In genomic region chr12:56404227-56404626, GRCh38 we compare ENCODE assay signal across 14 cellular contexts. TPM values are rescaled to one million over a fixed set of nuclear protein-coding genes. Genes with fewer than 3 reads are reported as not detected.
"Had no signal": no experiment of that assay in that cellular context is flagged by ENCODE, and none has a peak within 500 bp of the region (broad histone marks: within the 10 kb centered on the region; RNA-seq: fewer than 3 reads in every experiment).

No MANE protein-coding gene starts in this region.

RNA-seq across cellular contexts. Expression of gene APOF, which starts 41.6 kb away (rescaled TPM):
- total RNA-seq: activated B cell treated with CpG ODN at 0.5 μM for 24 hours; activated CD4-positive, alpha-beta memory T cell treated with anti-CD3 and anti-CD28 coated beads for 36 hours; activated CD4-positive, alpha-beta memory T cell treated with anti-CD3 and anti-CD28 coated beads, Interleukin-2, amount 10 ng/mL, durations not matched to agents 7 days and 5 days; activated CD4-positive, alpha-beta T cell treated with anti-CD3 and anti-CD28 coated beads for 36 hours; activated CD4-positive, alpha-beta T cell treated with anti-CD3 and anti-CD28 coated beads, Interleukin-2, amount 10 ng/mL, durations not matched to agents 24 days and 14 days; activated CD4-positive, alpha-beta T cell treated with anti-CD3 and anti-CD28 coated beads, Interleukin-2, amount 10 ng/mL, durations not matched to agents 7 days and 5 days; activated CD8-positive, alpha-beta memory T cell treated with anti-CD3 and anti-CD28 coated beads for 36 hours; activated CD8-positive, alpha-beta memory T cell treated with anti-CD3 and anti-CD28 coated beads, Interleukin-2, amount 10 ng/mL, durations not matched to agents 7 days and 5 days; activated CD8-positive, alpha-beta T cell treated with anti-CD3 and anti-CD28 coated beads for 36 hours; activated CD8-positive, alpha-beta T cell treated with anti-CD3 and anti-CD28 coated beads, Interleukin-2, amount 10 ng/mL, durations not matched to agents 7 days and 5 days; T-helper 1 cell treated with Interleukin-12 subunit alpha and Interleukin-12 subunit beta and Interleukin-4 antibody, amounts not matched to agents 30 ng/mL and 1 ng/mL, for 36 hours; T-helper 17 cell; T-helper 2 cell treated with Interferon-gamma antibody and Interleukin-4, amounts not matched to agents 100 ng/mL and 5 ng/mL, for 36 hours; WTC11 had no signal

RNA-seq across cellular contexts. Expression of gene MIP, which starts 50.2 kb away (rescaled TPM):
- total RNA-seq: activated B cell treated with CpG ODN at 0.5 μM for 24 hours; activated CD4-positive, alpha-beta memory T cell treated with anti-CD3 and anti-CD28 coated beads for 36 hours; activated CD4-positive, alpha-beta memory T cell treated with anti-CD3 and anti-CD28 coated beads, Interleukin-2, amount 10 ng/mL, durations not matched to agents 7 days and 5 days; activated CD4-positive, alpha-beta T cell treated with anti-CD3 and anti-CD28 coated beads for 36 hours; activated CD4-positive, alpha-beta T cell treated with anti-CD3 and anti-CD28 coated beads, Interleukin-2, amount 10 ng/mL, durations not matched to agents 24 days and 14 days; activated CD4-positive, alpha-beta T cell treated with anti-CD3 and anti-CD28 coated beads, Interleukin-2, amount 10 ng/mL, durations not matched to agents 7 days and 5 days; activated CD8-positive, alpha-beta memory T cell treated with anti-CD3 and anti-CD28 coated beads for 36 hours; activated CD8-positive, alpha-beta memory T cell treated with anti-CD3 and anti-CD28 coated beads, Interleukin-2, amount 10 ng/mL, durations not matched to agents 7 days and 5 days; activated CD8-positive, alpha-beta T cell treated with anti-CD3 and anti-CD28 coated beads for 36 hours; activated CD8-positive, alpha-beta T cell treated with anti-CD3 and anti-CD28 coated beads, Interleukin-2, amount 10 ng/mL, durations not matched to agents 7 days and 5 days; T-helper 1 cell treated with Interleukin-12 subunit alpha and Interleukin-12 subunit beta and Interleukin-4 antibody, amounts not matched to agents 30 ng/mL and 1 ng/mL, for 36 hours; T-helper 17 cell; T-helper 2 cell treated with Interferon-gamma antibody and Interleukin-4, amounts not matched to agents 100 ng/mL and 5 ng/mL, for 36 hours; WTC11 had no signal
